In genomic region chr2:27264753-27265535, GRCh38 we compare ENCODE assay signal across 8 cellular contexts. TPM values are rescaled to one million over a fixed set of nuclear protein-coding genes. Genes with fewer than 3 reads are reported as not detected.
A peak's percentile ranks its signal among the peaks of the same experiment; 100 is the strongest.
DNase-seq lines count a peak whose midpoint lies in the region; ATAC-seq, FAIRE-seq and TF ChIP-seq lines count a peak whose summit lies in the region.

No MANE protein-coding gene starts in this region.

- ATAC-seq in activated CD4-positive, CD25-positive, alpha-beta regulatory T cell treated with anti-CD3 and anti-CD28 coated beads, Interleukin-2, amount 50 U/mL, for 24 hours = peak; percentile 53 to 73
- peak; percentile 79 for ATAC-seq in HepG2
- no peak for ATAC-seq in GM18517 (IDR thresholded peaks at IDR 0.05; ENCODE audit: unreplicated experiment)

- POLR2A ChIA-PET in HepG2 (lab: Yijun Ruan, JAX) = interaction anchor here (0.8 kb wide), 1 partner anchor 17 kb away, joined by 3 read pairs; no protein-coding TSS in a partner anchor

- peak; percentile 54 for DNase-seq in SIG-M5 treated with dmso at 0.1 percent for 504 hours (lab: John Stamatoyannopoulos, UW; ENCODE audit: unreplicated experiment)
- DNase-seq in SIG-M5 (lab: John Stamatoyannopoulos, UW) = no peak
- DNase-seq in NCI-H2171 (lab: John Stamatoyannopoulos, UW) = peak; percentile 88
- DNase-seq in choroid plexus epithelial cell (ENCODE audit: low read depth) = peak; percentile 27
- DNase-seq in HepG2 (ENCODE audit: low spot score) = peak; percentile 73
- peak; percentile 23 to 69 (median 36) for DNase-seq in stimulated activated CD4-positive, alpha-beta T cell treated with anti-CD3 and anti-CD28 coated beads, TNF-alpha, amount 100 ng/mL, for 24 hours (ENCODE audit: low read depth in 3 of 3)

- H3K36me3 ChIP-seq in HepG2 (replicated peaks in 1 of 2; ENCODE audit: control insufficient read depth in 1 of 2, insufficient read depth in 2 of 2, low read length in 2 of 2) = no peaks in the 10 kb centered on the region

- peaks cover 26% of the 10 kb centered on the region for H3K4me1 ChIP-seq in HepG2 (ENCODE audit: insufficient read depth, low read length)

- H3K9ac ChIP-seq in HepG2 (ENCODE audit: insufficient read depth, low read depth, low read length) = no peak overlapping the region

- no TSS peak for BruUV-seq in HepG2 (replicated peaks; lab: Mats Ljungman, UMichigan)

- no peaks in the 10 kb centered on the region for H3K9me3 ChIP-seq in HepG2 (ENCODE audit: low read length)

- peaks cover 19 to 79% of the 10 kb centered on the region in 2 experiments for H3K27me3 ChIP-seq in HepG2 (ENCODE audit: control insufficient read depth in 1 of 2, insufficient read depth in 2 of 2, low read length in 2 of 2)

- TF ChIP-seq CTCF in choroid plexus epithelial cell (conservative IDR thresholded peaks at IDR 0.05; ENCODE audit: low read depth, low read length) (peak; percentile 21), HepG2 (CRISPR knock-in tag; IDR thresholded peaks at IDR 0.05) (peak; percentile 90)

- H3K4me3 ChIP-seq in choroid plexus epithelial cell (ENCODE audit: low read depth, low read length) (no peak overlapping the region), HepG2 (replicated peaks in 1 of 3; ENCODE audit: insufficient read depth in 1 of 3, low read depth in 2 of 3, low read length in 3 of 3) (peak overlapping the region; percentile 56 to 77 (median 58))

- CTCF ChIA-PET in HepG2 (lab: Yijun Ruan, JAX; ENCODE audit: low intra/inter-chr PET ratio, low total read pairs) = interaction anchor here (1.8 to 3.6 kb wide), 3 partner anchors 15 to 38 kb away, joined by 7 to 29 read pairs (median 20); no protein-coding TSS in a partner anchor

- peak; percentile 88 for TF ChIP-seq RAD21 in HepG2 (CRISPR knock-in tag; IDR thresholded peaks at IDR 0.05)

- no peaks in the 10 kb centered on the region for H4K20me1 ChIP-seq in HepG2 (ENCODE audit: insufficient read depth, low read length)

- H3K27ac ChIP-seq in HepG2 (ENCODE audit: extremely low read length, insufficient read depth, low read length) = no peak overlapping the region

- no peaks in the 10 kb centered on the region for H3K79me2 ChIP-seq in HepG2 (ENCODE audit: insufficient read depth, low read length)

- WGBS in HepG2 (ENCODE audit: low lambda C conversion rate) = 9% methylated on average over 36 of the region's 56 CpGs

- H2AFZ ChIP-seq in HepG2 (ENCODE audit: low read length) = no peak overlapping the region

- intact Hi-C loops in HepG2 (cut with micrococcal nuclease; ENCODE audit: unreplicated experiment) = loop anchor here (1.0 to 2.0 kb wide), 3 partner anchors 16 to 38 kb away; no protein-coding TSS in a partner anchor

- FAIRE-seq in HepG2 (lab: Jason Lieb, UNC) = peak; percentile 48

- H3K4me2 ChIP-seq in HepG2 (ENCODE audit: low read depth, low read length) = peak overlapping the region; percentile 92

- in situ Hi-C loops in HepG2 (cut with HindIII; ENCODE audit: extremely low pct_ligation_motif_present, low pct_unique_long_range_greater_than_20kb) = no loop called here

- no peak for TF ChIP-seq POLR2A in HepG2 (IDR thresholded peaks at IDR 0.05; ENCODE audit: insufficient read depth in 1 of 2, low read depth in 2 of 2, low read length in 2 of 2)

- TF ChIP-seq EP300 in HepG2 (IDR thresholded peaks at IDR 0.05; ENCODE audit: low read depth in 2 of 2, low read length in 2 of 2) = 0 out of 4 replicates have a peak, but pooled peaks of 1 of the 2 experiments have one; percentile 22
- TF ChIP-seq EP300 in HepG2 (CRISPR knock-in tag; IDR thresholded peaks at IDR 0.05; ENCODE audit: borderline replicate concordance) = 0 out of 2 replicates have a peak, but pooled peaks have one; percentile 48

RNA-seq across cellular contexts. Expression of gene SLC30A3, which starts 2.1 kb away (rescaled TPM):
- 0.38 TPM in 1 of 2 replicates, not detected in the other for total RNA-seq in HepG2 (2016; rRNA removed; fragmentation: Illumina TruSeq; extraction: Trizol)
- total RNA-seq in HepG2 (2016; cell fraction: cytosol; rRNA removed; fragmentation: Illumina TruSeq; extraction: Trizol; ENCODE audit: low read depth) = 0.20 and 0.26 TPM in 2 replicates
- total RNA-seq in HepG2 (2016; cell fraction: insoluble cytoplasmic fraction; rRNA removed; fragmentation: Illumina TruSeq; extraction: Trizol) = 0.15 TPM in 1 of 2 replicates, not detected in the other
- total RNA-seq in HepG2 (2016; cell fraction: membrane; rRNA removed; fragmentation: Illumina TruSeq; extraction: Trizol) = 0.07 and 0.43 TPM in 2 replicates
- 0.25 and 0.37 TPM in 2 replicates for total RNA-seq in HepG2 (2016; cell fraction: nucleus; rRNA removed; fragmentation: Illumina TruSeq; extraction: Trizol)
- polyA plus RNA-seq in HepG2 (2011; rRNA removed) = 0.79 and 1.0 TPM in 2 replicates
- polyA plus RNA-seq in HepG2 (2011; cell fraction: cytosol; rRNA removed) = 0.54 and 0.83 TPM in 2 replicates
- 5.5 and 6.9 TPM in 2 replicates for polyA plus RNA-seq in HepG2 (2011; cell fraction: nucleus; rRNA removed)
- polyA plus RNA-seq in HepG2 (2012) = 1.1 and 1.2 TPM in 2 replicates
- 0.17 and 0.28 TPM in 2 replicates for polyA plus RNA-seq in HepG2 (2016; cell fraction: cytosol; fragmentation: Illumina TruSeq; extraction: Trizol; ENCODE audit: low read depth)
- polyA plus RNA-seq in HepG2 (2016; cell fraction: insoluble cytoplasmic fraction; fragmentation: Illumina TruSeq; extraction: Trizol; ENCODE audit: low read depth) = 0.23 TPM in 1 of 2 replicates, not detected in the other
- polyA plus RNA-seq in HepG2 (2016; cell fraction: membrane; fragmentation: Illumina TruSeq; extraction: Trizol; ENCODE audit: low read depth) = 0.19 and 0.29 TPM in 2 replicates
- 0.96 and 1.8 TPM in 2 replicates for polyA plus RNA-seq in HepG2 (2016; cell fraction: nucleus; fragmentation: Illumina TruSeq; extraction: Trizol; ENCODE audit: insufficient read depth, low read depth)
- 1.8 and 2.7 TPM in 2 replicates for polyA minus RNA-seq in HepG2 (2011; rRNA and poly(A)+ RNA removed; ENCODE audit: low replicate concordance)
- polyA minus RNA-seq in HepG2 (2011; cell fraction: cytosol; rRNA and poly(A)+ RNA removed) = 0.59 and 0.79 TPM in 2 replicates
- polyA minus RNA-seq in HepG2 (2011; cell fraction: nucleus; rRNA and poly(A)+ RNA removed) = 0.50 and 1.3 TPM in 2 replicates

RNA-seq across cellular contexts. Expression of gene DNAJC5G, which starts 10.3 kb away (rescaled TPM):
- not detected in 2 replicates for total RNA-seq in HepG2 (2016; rRNA removed; fragmentation: Illumina TruSeq; extraction: Trizol)
- total RNA-seq in HepG2 (2016; cell fraction: cytosol; rRNA removed; fragmentation: Illumina TruSeq; extraction: Trizol; ENCODE audit: low read depth) = not detected in 2 replicates
- total RNA-seq in HepG2 (2016; cell fraction: insoluble cytoplasmic fraction; rRNA removed; fragmentation: Illumina TruSeq; extraction: Trizol) = not detected in 2 replicates
- total RNA-seq in HepG2 (2016; cell fraction: membrane; rRNA removed; fragmentation: Illumina TruSeq; extraction: Trizol) = not detected in 2 replicates
- not detected in 2 replicates for total RNA-seq in HepG2 (2016; cell fraction: nucleus; rRNA removed; fragmentation: Illumina TruSeq; extraction: Trizol)
- 0.05 and 0.07 TPM in 2 replicates for polyA plus RNA-seq in HepG2 (2011; rRNA removed)
- polyA plus RNA-seq in HepG2 (2011; cell fraction: cytosol; rRNA removed) = not detected in 2 replicates
- polyA plus RNA-seq in HepG2 (2011; cell fraction: nucleus; rRNA removed) = 0.24 and 0.43 TPM in 2 replicates
- polyA plus RNA-seq in HepG2 (2012) = 0.17 TPM in 1 of 2 replicates, not detected in the other
- not detected in 2 replicates for polyA plus RNA-seq in HepG2 (2016; cell fraction: cytosol; fragmentation: Illumina TruSeq; extraction: Trizol; ENCODE audit: low read depth)
- not detected in 2 replicates for polyA plus RNA-seq in HepG2 (2016; cell fraction: insoluble cytoplasmic fraction; fragmentation: Illumina TruSeq; extraction: Trizol; ENCODE audit: low read depth)
- polyA plus RNA-seq in HepG2 (2016; cell fraction: membrane; fragmentation: Illumina TruSeq; extraction: Trizol; ENCODE audit: low read depth) = not detected in 2 replicates
- not detected in 2 replicates for polyA plus RNA-seq in HepG2 (2016; cell fraction: nucleus; fragmentation: Illumina TruSeq; extraction: Trizol; ENCODE audit: insufficient read depth, low read depth)
- not detected in 2 replicates for polyA minus RNA-seq in HepG2 (2011; rRNA and poly(A)+ RNA removed; ENCODE audit: low replicate concordance)
- polyA minus RNA-seq in HepG2 (2011; cell fraction: cytosol; rRNA and poly(A)+ RNA removed) = not detected in 2 replicates
- polyA minus RNA-seq in HepG2 (2011; cell fraction: nucleus; rRNA and poly(A)+ RNA removed) = not detected in 2 replicates

RNA-seq across cellular contexts. Expression of gene TRIM54, which starts 17.3 kb away (rescaled TPM):
- 0.07 TPM in 1 of 2 replicates, not detected in the other for total RNA-seq in HepG2 (2016; rRNA removed; fragmentation: Illumina TruSeq; extraction: Trizol)
- total RNA-seq in HepG2 (2016; cell fraction: cytosol; rRNA removed; fragmentation: Illumina TruSeq; extraction: Trizol; ENCODE audit: low read depth) = not detected in 2 replicates
- 0.12 and 0.19 TPM in 2 replicates for total RNA-seq in HepG2 (2016; cell fraction: insoluble cytoplasmic fraction; rRNA removed; fragmentation: Illumina TruSeq; extraction: Trizol)
- total RNA-seq in HepG2 (2016; cell fraction: membrane; rRNA removed; fragmentation: Illumina TruSeq; extraction: Trizol) = 0.07 TPM in 1 of 2 replicates, not detected in the other
- total RNA-seq in HepG2 (2016; cell fraction: nucleus; rRNA removed; fragmentation: Illumina TruSeq; extraction: Trizol) = 0.65 TPM in 1 of 2 replicates, not detected in the other
- 0.13 and 0.14 TPM in 2 replicates for polyA plus RNA-seq in HepG2 (2011; rRNA removed)
- 0.12 and 0.23 TPM in 2 replicates for polyA plus RNA-seq in HepG2 (2011; cell fraction: cytosol; rRNA removed)
- polyA plus RNA-seq in HepG2 (2011; cell fraction: nucleus; rRNA removed) = 0.37 and 0.42 TPM in 2 replicates
- polyA plus RNA-seq in HepG2 (2012) = 0.09 and 0.24 TPM in 2 replicates
- not detected in 2 replicates for polyA plus RNA-seq in HepG2 (2016; cell fraction: cytosol; fragmentation: Illumina TruSeq; extraction: Trizol; ENCODE audit: low read depth)
- 0.20 TPM in 1 of 2 replicates, not detected in the other for polyA plus RNA-seq in HepG2 (2016; cell fraction: insoluble cytoplasmic fraction; fragmentation: Illumina TruSeq; extraction: Trizol; ENCODE audit: low read depth)
- not detected in 2 replicates for polyA plus RNA-seq in HepG2 (2016; cell fraction: membrane; fragmentation: Illumina TruSeq; extraction: Trizol; ENCODE audit: low read depth)
- polyA plus RNA-seq in HepG2 (2016; cell fraction: nucleus; fragmentation: Illumina TruSeq; extraction: Trizol; ENCODE audit: insufficient read depth, low read depth) = 0.52 TPM in 1 of 2 replicates, not detected in the other
- polyA minus RNA-seq in HepG2 (2011; rRNA and poly(A)+ RNA removed; ENCODE audit: low replicate concordance) = 1.4 TPM in 1 of 2 replicates, not detected in the other
- polyA minus RNA-seq in HepG2 (2011; cell fraction: cytosol; rRNA and poly(A)+ RNA removed) = not detected in 2 replicates
- not detected in 2 replicates for polyA minus RNA-seq in HepG2 (2011; cell fraction: nucleus; rRNA and poly(A)+ RNA removed)

RNA-seq across cellular contexts. Expression of gene UCN, which starts 43.3 kb away (rescaled TPM):
- 0.36 and 1.2 TPM in 2 replicates for total RNA-seq in HepG2 (2016; rRNA removed; fragmentation: Illumina TruSeq; extraction: Trizol)
- total RNA-seq in HepG2 (2016; cell fraction: cytosol; rRNA removed; fragmentation: Illumina TruSeq; extraction: Trizol; ENCODE audit: low read depth) = not detected in 2 replicates
- total RNA-seq in HepG2 (2016; cell fraction: insoluble cytoplasmic fraction; rRNA removed; fragmentation: Illumina TruSeq; extraction: Trizol) = 0.25 and 0.54 TPM in 2 replicates
- total RNA-seq in HepG2 (2016; cell fraction: membrane; rRNA removed; fragmentation: Illumina TruSeq; extraction: Trizol) = 0.24 and 0.25 TPM in 2 replicates
- 0.53 and 1.4 TPM in 2 replicates for total RNA-seq in HepG2 (2016; cell fraction: nucleus; rRNA removed; fragmentation: Illumina TruSeq; extraction: Trizol)
- 2.3 and 2.6 TPM in 2 replicates for polyA plus RNA-seq in HepG2 (2011; rRNA removed)
- 1.3 and 2.9 TPM in 2 replicates for polyA plus RNA-seq in HepG2 (2011; cell fraction: cytosol; rRNA removed)
- polyA plus RNA-seq in HepG2 (2011; cell fraction: nucleus; rRNA removed) = 22.6 and 33.5 TPM in 2 replicates
- 1.8 TPM in 2 replicates for polyA plus RNA-seq in HepG2 (2012)
- polyA plus RNA-seq in HepG2 (2016; cell fraction: cytosol; fragmentation: Illumina TruSeq; extraction: Trizol; ENCODE audit: low read depth) = 0.14 TPM in 1 of 2 replicates, not detected in the other
- polyA plus RNA-seq in HepG2 (2016; cell fraction: insoluble cytoplasmic fraction; fragmentation: Illumina TruSeq; extraction: Trizol; ENCODE audit: low read depth) = 0.46 TPM in 1 of 2 replicates, not detected in the other
- 0.25 TPM in 1 of 2 replicates, not detected in the other for polyA plus RNA-seq in HepG2 (2016; cell fraction: membrane; fragmentation: Illumina TruSeq; extraction: Trizol; ENCODE audit: low read depth)
- 2.6 and 2.7 TPM in 2 replicates for polyA plus RNA-seq in HepG2 (2016; cell fraction: nucleus; fragmentation: Illumina TruSeq; extraction: Trizol; ENCODE audit: insufficient read depth, low read depth)
- 0.54 and 2.7 TPM in 2 replicates for polyA minus RNA-seq in HepG2 (2011; rRNA and poly(A)+ RNA removed; ENCODE audit: low replicate concordance)
- polyA minus RNA-seq in HepG2 (2011; cell fraction: cytosol; rRNA and poly(A)+ RNA removed) = not detected in 2 replicates
- 1.7 and 2.1 TPM in 2 replicates for polyA minus RNA-seq in HepG2 (2011; cell fraction: nucleus; rRNA and poly(A)+ RNA removed)

RNA-seq across cellular contexts. Expression of gene CAD, which starts 47.8 kb away (rescaled TPM):
- total RNA-seq in HepG2 (2016; rRNA removed; fragmentation: Illumina TruSeq; extraction: Trizol) = 21.5 and 21.7 TPM in 2 replicates
- total RNA-seq in HepG2 (2016; cell fraction: cytosol; rRNA removed; fragmentation: Illumina TruSeq; extraction: Trizol; ENCODE audit: low read depth) = 10.8 and 11.1 TPM in 2 replicates
- 16.3 and 22.5 TPM in 2 replicates for total RNA-seq in HepG2 (2016; cell fraction: insoluble cytoplasmic fraction; rRNA removed; fragmentation: Illumina TruSeq; extraction: Trizol)
- 11.0 and 11.4 TPM in 2 replicates for total RNA-seq in HepG2 (2016; cell fraction: membrane; rRNA removed; fragmentation: Illumina TruSeq; extraction: Trizol)
- 33.1 and 40.6 TPM in 2 replicates for total RNA-seq in HepG2 (2016; cell fraction: nucleus; rRNA removed; fragmentation: Illumina TruSeq; extraction: Trizol)
- polyA plus RNA-seq in HepG2 (2011; rRNA removed) = 37.0 and 43.1 TPM in 2 replicates
- 15.7 and 25.3 TPM in 2 replicates for polyA plus RNA-seq in HepG2 (2011; cell fraction: cytosol; rRNA removed)
- 233 and 267 TPM in 2 replicates for polyA plus RNA-seq in HepG2 (2011; cell fraction: nucleus; rRNA removed)
- 31.5 and 37.5 TPM in 2 replicates for polyA plus RNA-seq in HepG2 (2012)
- 5.5 and 5.9 TPM in 2 replicates for polyA plus RNA-seq in HepG2 (2016; cell fraction: cytosol; fragmentation: Illumina TruSeq; extraction: Trizol; ENCODE audit: low read depth)
- 19.5 and 31.5 TPM in 2 replicates for polyA plus RNA-seq in HepG2 (2016; cell fraction: insoluble cytoplasmic fraction; fragmentation: Illumina TruSeq; extraction: Trizol; ENCODE audit: low read depth)
- polyA plus RNA-seq in HepG2 (2016; cell fraction: membrane; fragmentation: Illumina TruSeq; extraction: Trizol; ENCODE audit: low read depth) = 11.5 and 14.8 TPM in 2 replicates
- polyA plus RNA-seq in HepG2 (2016; cell fraction: nucleus; fragmentation: Illumina TruSeq; extraction: Trizol; ENCODE audit: insufficient read depth, low read depth) = 63.8 and 69.6 TPM in 2 replicates
- 159 and 251 TPM in 2 replicates for polyA minus RNA-seq in HepG2 (2011; rRNA and poly(A)+ RNA removed; ENCODE audit: low replicate concordance)
- polyA minus RNA-seq in HepG2 (2011; cell fraction: cytosol; rRNA and poly(A)+ RNA removed) = 44.5 and 51.3 TPM in 2 replicates
- 140 and 150 TPM in 2 replicates for polyA minus RNA-seq in HepG2 (2011; cell fraction: nucleus; rRNA and poly(A)+ RNA removed)
